ENCODE assay signal across 1 cellular context in genomic region chr3:8441969-8442559, GRCh38.
TF ChIP-seq lines count a peak whose summit lies in the region.

No MANE protein-coding gene starts in this region.

TF ChIP-seq in HepG2, 621 proteins besides CTCF, POLR2A, EP300 and RAD21 (continued from another document and continues in another):
- TF ChIP-seq ZNF33B (CRISPR knock-in tag; IDR thresholded peaks at IDR 0.05): no peak
- no peak for TF ChIP-seq FOXA1 (IDR thresholded peaks at IDR 0.05)
- no peak for TF ChIP-seq FOXA1 (CRISPR knock-in tag; IDR thresholded peaks at IDR 0.05)
- no peak for TF ChIP-seq ZSCAN30 (CRISPR knock-in tag; IDR thresholded peaks at IDR 0.05)
- 0 out of 2 replicates have a peak, but pooled peaks have one; percentile 55 for TF ChIP-seq CHD4 (IDR thresholded peaks at IDR 0.05; ENCODE audit: borderline replicate concordance, low read length)
- TF ChIP-seq CENPX (CRISPR knock-in tag; IDR thresholded peaks at IDR 0.05): no peak
- peak; percentile 93 for TF ChIP-seq SMC3 (IDR thresholded peaks at IDR 0.05; ENCODE audit: low read length)
- TF ChIP-seq NFE2 (CRISPR knock-in tag; IDR thresholded peaks at IDR 0.05): no peak
- no peak for TF ChIP-seq HES4 (CRISPR knock-in tag; IDR thresholded peaks at IDR 0.05; ENCODE audit: borderline replicate concordance)
- no peak for TF ChIP-seq ZSCAN12 (CRISPR knock-in tag; IDR thresholded peaks at IDR 0.05)
- no peak for TF ChIP-seq HOXA9 (CRISPR knock-in tag; IDR thresholded peaks at IDR 0.05; ENCODE audit: borderline replicate concordance)
- TF ChIP-seq TAF15 (IDR thresholded peaks at IDR 0.05; ENCODE audit: low read depth, low read length, poor library complexity, severe bottlenecking): no peak
- TF ChIP-seq NFE2L2 (IDR thresholded peaks at IDR 0.05; ENCODE audit: low read length): no peak
- no peak for TF ChIP-seq ZBTB20 (CRISPR knock-in tag; IDR thresholded peaks at IDR 0.05; ENCODE audit: borderline replicate concordance, low read depth)
- TF ChIP-seq ZNF614 (CRISPR knock-in tag; IDR thresholded peaks at IDR 0.05; ENCODE audit: borderline replicate concordance): no peak
- TF ChIP-seq ARHGAP35 (CRISPR knock-in tag; IDR thresholded peaks at IDR 0.05; ENCODE audit: borderline replicate concordance): no peak
- TF ChIP-seq, protein P1, sequence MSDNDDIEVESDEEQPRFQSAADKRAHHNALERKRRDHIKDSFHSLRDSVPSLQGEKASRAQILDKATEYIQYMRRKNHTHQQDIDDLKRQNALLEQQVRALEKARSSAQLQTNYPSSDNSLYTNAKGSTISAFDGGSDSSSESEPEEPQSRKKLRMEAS (IDR thresholded peaks at IDR 0.05): peak; percentile 23; the same call in 1 of the 2 replicates
- no peak for TF ChIP-seq ZBTB49 (CRISPR knock-in tag; IDR thresholded peaks at IDR 0.05; ENCODE audit: borderline replicate concordance)
- TF ChIP-seq, protein P2, sequence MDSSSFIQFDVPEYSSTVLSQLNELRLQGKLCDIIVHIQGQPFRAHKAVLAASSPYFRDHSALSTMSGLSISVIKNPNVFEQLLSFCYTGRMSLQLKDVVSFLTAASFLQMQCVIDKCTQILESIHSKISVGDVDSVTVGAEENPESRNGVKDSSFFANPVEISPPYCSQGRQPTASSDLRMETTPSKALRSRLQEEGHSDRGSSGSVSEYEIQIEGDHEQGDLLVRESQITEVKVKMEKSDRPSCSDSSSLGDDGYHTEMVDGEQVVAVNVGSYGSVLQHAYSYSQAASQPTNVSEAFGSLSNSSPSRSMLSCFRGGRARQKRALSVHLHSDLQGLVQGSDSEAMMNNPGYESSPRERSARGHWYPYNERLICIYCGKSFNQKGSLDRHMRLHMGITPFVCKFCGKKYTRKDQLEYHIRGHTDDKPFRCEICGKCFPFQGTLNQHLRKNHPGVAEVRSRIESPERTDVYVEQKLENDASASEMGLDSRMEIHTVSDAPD (CRISPR knock-in tag; IDR thresholded peaks at IDR 0.05): no peak
- no peak for TF ChIP-seq ZNF546 (CRISPR knock-in tag; conservative IDR thresholded peaks at IDR 0.05)
- no peak for TF ChIP-seq RFX1 (IDR thresholded peaks at IDR 0.05)
- no peak for TF ChIP-seq MTF2 (CRISPR knock-in tag; IDR thresholded peaks at IDR 0.05; ENCODE audit: borderline replicate concordance)
- no peak for TF ChIP-seq RORA (CRISPR knock-in tag; IDR thresholded peaks at IDR 0.05)
- TF ChIP-seq PHF20 (CRISPR knock-in tag; IDR thresholded peaks at IDR 0.05): no peak
- TF ChIP-seq ZNF781 (CRISPR knock-in tag; IDR thresholded peaks at IDR 0.05; ENCODE audit: borderline replicate concordance, not compliant biosample characterization): no peak
- TF ChIP-seq ZNF207 (IDR thresholded peaks at IDR 0.05; ENCODE audit: borderline replicate concordance): no peak
- TF ChIP-seq LCORL (IDR thresholded peaks at IDR 0.05): no peak
- TF ChIP-seq LCORL (CRISPR knock-in tag; IDR thresholded peaks at IDR 0.05): no peak
- TF ChIP-seq PRDM10 (CRISPR knock-in tag; IDR thresholded peaks at IDR 0.05; ENCODE audit: low read depth): no peak
- TF ChIP-seq, protein P3, sequence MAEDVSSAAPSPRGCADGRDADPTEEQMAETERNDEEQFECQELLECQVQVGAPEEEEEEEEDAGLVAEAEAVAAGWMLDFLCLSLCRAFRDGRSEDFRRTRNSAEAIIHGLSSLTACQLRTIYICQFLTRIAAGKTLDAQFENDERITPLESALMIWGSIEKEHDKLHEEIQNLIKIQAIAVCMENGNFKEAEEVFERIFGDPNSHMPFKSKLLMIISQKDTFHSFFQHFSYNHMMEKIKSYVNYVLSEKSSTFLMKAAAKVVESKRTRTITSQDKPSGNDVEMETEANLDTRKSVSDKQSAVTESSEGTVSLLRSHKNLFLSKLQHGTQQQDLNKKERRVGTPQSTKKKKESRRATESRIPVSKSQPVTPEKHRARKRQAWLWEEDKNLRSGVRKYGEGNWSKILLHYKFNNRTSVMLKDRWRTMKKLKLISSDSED (CRISPR knock-in tag; IDR thresholded peaks at IDR 0.05): no peak
- TF ChIP-seq PRPF4 (IDR thresholded peaks at IDR 0.05; ENCODE audit: low read depth, low read length, poor library complexity, severe bottlenecking): no peak
- no peak for TF ChIP-seq NCOA5 (CRISPR knock-in tag; IDR thresholded peaks at IDR 0.05)
- TF ChIP-seq E2F1 (CRISPR knock-in tag; IDR thresholded peaks at IDR 0.05): no peak
- no peak for TF ChIP-seq MEIS1 (CRISPR knock-in tag; IDR thresholded peaks at IDR 0.05; ENCODE audit: borderline replicate concordance)
- TF ChIP-seq, protein P4, sequence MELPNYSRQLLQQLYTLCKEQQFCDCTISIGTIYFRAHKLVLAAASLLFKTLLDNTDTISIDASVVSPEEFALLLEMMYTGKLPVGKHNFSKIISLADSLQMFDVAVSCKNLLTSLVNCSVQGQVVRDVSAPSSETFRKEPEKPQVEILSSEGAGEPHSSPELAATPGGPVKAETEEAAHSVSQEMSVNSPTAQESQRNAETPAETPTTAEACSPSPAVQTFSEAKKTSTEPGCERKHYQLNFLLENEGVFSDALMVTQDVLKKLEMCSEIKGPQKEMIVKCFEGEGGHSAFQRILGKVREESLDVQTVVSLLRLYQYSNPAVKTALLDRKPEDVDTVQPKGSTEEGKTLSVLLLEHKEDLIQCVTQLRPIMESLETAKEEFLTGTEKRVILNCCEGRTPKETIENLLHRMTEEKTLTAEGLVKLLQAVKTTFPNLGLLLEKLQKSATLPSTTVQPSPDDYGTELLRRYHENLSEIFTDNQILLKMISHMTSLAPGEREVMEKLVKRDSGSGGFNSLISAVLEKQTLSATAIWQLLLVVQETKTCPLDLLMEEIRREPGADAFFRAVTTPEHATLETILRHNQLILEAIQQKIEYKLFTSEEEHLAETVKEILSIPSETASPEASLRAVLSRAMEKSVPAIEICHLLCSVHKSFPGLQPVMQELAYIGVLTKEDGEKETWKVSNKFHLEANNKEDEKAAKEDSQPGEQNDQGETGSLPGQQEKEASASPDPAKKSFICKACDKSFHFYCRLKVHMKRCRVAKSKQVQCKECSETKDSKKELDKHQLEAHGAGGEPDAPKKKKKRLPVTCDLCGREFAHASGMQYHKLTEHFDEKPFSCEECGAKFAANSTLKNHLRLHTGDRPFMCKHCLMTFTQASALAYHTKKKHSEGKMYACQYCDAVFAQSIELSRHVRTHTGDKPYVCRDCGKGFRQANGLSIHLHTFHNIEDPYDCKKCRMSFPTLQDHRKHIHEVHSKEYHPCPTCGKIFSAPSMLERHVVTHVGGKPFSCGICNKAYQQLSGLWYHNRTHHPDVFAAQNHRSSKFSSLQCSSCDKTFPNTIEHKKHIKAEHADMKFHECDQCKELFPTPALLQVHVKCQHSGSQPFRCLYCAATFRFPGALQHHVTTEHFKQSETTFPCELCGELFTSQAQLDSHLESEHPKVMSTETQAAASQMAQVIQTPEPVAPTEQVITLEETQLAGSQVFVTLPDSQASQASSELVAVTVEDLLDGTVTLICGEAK (IDR thresholded peaks at IDR 0.05): no peak
- TF ChIP-seq, protein P4 (CRISPR knock-in tag; IDR thresholded peaks at IDR 0.05): no peak
- TF ChIP-seq GFI1 (CRISPR knock-in tag; IDR thresholded peaks at IDR 0.05; ENCODE audit: borderline replicate concordance): no peak
- no peak for TF ChIP-seq ZNF337 (CRISPR knock-in tag; IDR thresholded peaks at IDR 0.05; ENCODE audit: borderline replicate concordance, low read depth)
- no peak for TF ChIP-seq SOX6 (IDR thresholded peaks at IDR 0.05)
- TF ChIP-seq SOX6 (CRISPR knock-in tag; IDR thresholded peaks at IDR 0.05): no peak
- TF ChIP-seq, protein P5, sequence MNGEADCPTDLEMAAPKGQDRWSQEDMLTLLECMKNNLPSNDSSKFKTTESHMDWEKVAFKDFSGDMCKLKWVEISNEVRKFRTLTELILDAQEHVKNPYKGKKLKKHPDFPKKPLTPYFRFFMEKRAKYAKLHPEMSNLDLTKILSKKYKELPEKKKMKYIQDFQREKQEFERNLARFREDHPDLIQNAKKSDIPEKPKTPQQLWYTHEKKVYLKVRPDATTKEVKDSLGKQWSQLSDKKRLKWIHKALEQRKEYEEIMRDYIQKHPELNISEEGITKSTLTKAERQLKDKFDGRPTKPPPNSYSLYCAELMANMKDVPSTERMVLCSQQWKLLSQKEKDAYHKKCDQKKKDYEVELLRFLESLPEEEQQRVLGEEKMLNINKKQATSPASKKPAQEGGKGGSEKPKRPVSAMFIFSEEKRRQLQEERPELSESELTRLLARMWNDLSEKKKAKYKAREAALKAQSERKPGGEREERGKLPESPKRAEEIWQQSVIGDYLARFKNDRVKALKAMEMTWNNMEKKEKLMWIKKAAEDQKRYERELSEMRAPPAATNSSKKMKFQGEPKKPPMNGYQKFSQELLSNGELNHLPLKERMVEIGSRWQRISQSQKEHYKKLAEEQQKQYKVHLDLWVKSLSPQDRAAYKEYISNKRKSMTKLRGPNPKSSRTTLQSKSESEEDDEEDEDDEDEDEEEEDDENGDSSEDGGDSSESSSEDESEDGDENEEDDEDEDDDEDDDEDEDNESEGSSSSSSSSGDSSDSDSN (CRISPR knock-in tag; IDR thresholded peaks at IDR 0.05): no peak
- TF ChIP-seq ELF3 (CRISPR knock-in tag; IDR thresholded peaks at IDR 0.05): no peak
